Comparison of ENCODE assay signal across 8 cellular contexts in the genomic region with DNA sequence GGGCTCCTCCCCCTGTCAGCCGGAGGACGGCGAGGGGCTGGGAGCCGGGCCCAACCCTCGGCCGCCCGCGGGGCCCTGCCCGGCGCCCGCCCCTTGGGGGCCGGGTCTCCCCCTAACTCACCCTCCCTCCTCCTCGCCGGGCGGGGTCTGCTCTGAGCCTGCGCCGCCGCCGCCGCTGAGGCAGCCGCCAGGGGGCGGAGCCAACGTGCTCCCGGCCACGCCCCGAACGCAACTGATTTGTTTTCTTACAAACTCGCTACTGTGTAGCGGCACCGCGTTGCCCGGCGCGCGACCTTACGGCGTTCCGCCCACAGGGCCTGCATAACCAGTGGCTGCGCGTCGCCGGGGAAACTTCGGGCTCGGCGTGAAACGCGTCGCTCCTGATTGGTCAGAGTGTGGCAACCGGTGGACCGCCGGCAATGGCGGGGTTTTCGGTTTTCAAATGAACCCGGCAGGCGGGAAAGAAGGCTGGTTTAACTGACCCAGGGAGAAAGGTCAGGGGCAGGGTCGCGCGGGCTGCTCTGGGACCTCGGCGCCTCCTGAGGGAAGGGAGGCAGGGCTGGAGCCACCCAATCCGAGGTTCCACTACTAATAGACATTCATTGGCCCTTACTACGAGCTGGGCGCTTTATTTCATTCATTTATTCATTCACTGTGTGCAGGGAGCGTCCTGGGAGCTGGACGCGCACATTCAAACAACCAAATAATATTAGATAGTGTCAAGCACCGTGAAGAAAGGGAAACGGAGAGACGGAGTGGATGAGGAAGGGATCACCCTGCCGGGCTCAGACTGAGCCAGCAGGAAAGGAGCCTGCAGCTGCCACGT. TPM values are rescaled to one million over a fixed set of nuclear protein-coding genes. Genes with fewer than 3 reads are reported as not detected.
A peak's percentile ranks its signal among the peaks of the same experiment; 100 is the strongest.
DNase-seq lines count a peak whose midpoint lies in the region; ATAC-seq and TF ChIP-seq lines count a peak whose summit lies in the region.

A gene (minus strand): TSS at position 154 of the 826 bp plus-strand sequence. CDS start 326 bp downstream, outside the sequence.

- intact Hi-C loops in left ventricle myocardium superior (cut with micrococcal nuclease) (no loop called here), psoas muscle (cut with DNase I) (loop anchor here in 1 of 2 donors (5.0 kb wide), 2 partner anchors 67 to 167 kb away; a partner anchor contains a TSS), uterus (cut with DNase I; ENCODE audit: low total_unique reads) (no loop called here)

- TF ChIP-seq POLR2A in GM15510 (IDR thresholded peaks at IDR 0.05; ENCODE audit: borderline replicate concordance, extremely low read depth, insufficient read length) = peak; percentile 37
- TF ChIP-seq POLR2A in uterus (IDR thresholded peaks at IDR 0.05) = peak; percentile 81 to 83

- H3K4me3 Mint-ChIP-seq in T-helper 17 cell = peak within 1 kb of the TSS; percentile 99

- H3K27me3 ChIP-seq in psoas muscle (ENCODE audit: insufficient read depth in 3 of 3, low read length in 2 of 3) (no peaks in the 10 kb centered on the region), uterus (no peaks in the 10 kb centered on the region)

- H3K4me3 ChIP-seq in psoas muscle (peak within 1 kb of the TSS; percentile 92), uterus (peak within 1 kb of the TSS; percentile 32 to 77)

- ATAC-seq in HG02885 (IDR thresholded peaks at IDR 0.05; ENCODE audit: poor library complexity, unreplicated experiment) (peak; percentile 66), T-helper 17 cell (peak; percentile 78), left ventricle myocardium superior (peak; percentile 84), psoas muscle (peak; percentile 86 to 90 (median 88))

- peaks cover 41% of the 10 kb centered on the region for H3K4me1 Mint-ChIP-seq in T-helper 17 cell

- 0% methylated on average over 56 to 71 of the region's 71 CpGs for WGBS in psoas muscle, 3 donors

- H3K36me3 ChIP-seq in psoas muscle (ENCODE audit: insufficient read depth in 1 of 2, low read depth in 1 of 2) (peaks cover 0 to 4% of the 10 kb centered on the region in 2 donors), uterus (no peaks in the 10 kb centered on the region)

- peaks cover 6% of the 10 kb centered on the region for H3K36me3 Mint-ChIP-seq in T-helper 17 cell (ENCODE audit: low read depth)

- H3K27ac ChIP-seq in psoas muscle = peak within 1 kb of the TSS; percentile 74
- peak within 1 kb of the TSS; percentile 61 to 84 for H3K27ac ChIP-seq in uterus

- peak; percentile 96 for DNase-seq in NCI-H1694 treated with DMSO at 0.1 percent for 48 hours (lab: John Stamatoyannopoulos, UW)
- peak; percentile 99 to 100 (median 99) for DNase-seq in T-helper 17 cell
- peak; percentile 59 to 100 (median 99) for DNase-seq in amygdala (lab: John Stamatoyannopoulos, UW)
- DNase-seq in left ventricle myocardium superior = peak; percentile 100
- DNase-seq in psoas muscle = peak; percentile 100
- DNase-seq in uterus = peak; percentile 99 to 100

- peaks cover 38% of the 10 kb centered on the region for H3K4me1 ChIP-seq in psoas muscle
- H3K4me1 ChIP-seq in uterus = peaks cover 5 to 16% of the 10 kb centered on the region in 2 donors

- peak within 1 kb of the TSS; percentile 99 for H3K27ac Mint-ChIP-seq in T-helper 17 cell

- TF ChIP-seq CTCF in psoas muscle (IDR thresholded peaks at IDR 0.05) (peak; percentile 52), uterus (IDR thresholded peaks at IDR 0.05) (peak; percentile 35 to 82 (median 54))

- no peaks in the 10 kb centered on the region for H3K9me3 ChIP-seq in T-helper 17 cell (ENCODE audit: control insufficient read depth, low read length, poor library complexity, severe bottlenecking)
- H3K9me3 ChIP-seq in psoas muscle = no peaks in the 10 kb centered on the region
- H3K9me3 ChIP-seq in uterus = no peaks in the 10 kb centered on the region

- no peaks in the 10 kb centered on the region for H3K27me3 Mint-ChIP-seq in T-helper 17 cell

RNA-seq across cellular contexts. Expression of the gene that starts here (rescaled TPM):
- total RNA-seq in T-helper 17 cell (10 to 100 TPM; 71.0 to 83.3 TPM), left ventricle myocardium superior (8.3 TPM), psoas muscle (10 to 100 TPM in 3 of 4 donors, 1 to 10 TPM in 1; 6.1 to 13.1 (median 11.8) TPM), uterus (10 to 100 TPM in 1 of 4 donors, 1 to 10 TPM in 3; 7.7 to 14.6 (median 7.8) TPM)
- polyA plus RNA-seq in psoas muscle = 10 to 100 TPM; 18.0 to 29.2 (median 22.7) TPM

Comparison
In these comparisons a context has a peak if more than half of its experiments do, and no peak if none do; other contexts are left out.
1. Peak in every context shown above with its lines: DNase-seq, ATAC-seq, H3K4me3 ChIP-seq and H3K27ac ChIP-seq.